ENCODE assay signal across 1 cellular context in the genomic region with DNA sequence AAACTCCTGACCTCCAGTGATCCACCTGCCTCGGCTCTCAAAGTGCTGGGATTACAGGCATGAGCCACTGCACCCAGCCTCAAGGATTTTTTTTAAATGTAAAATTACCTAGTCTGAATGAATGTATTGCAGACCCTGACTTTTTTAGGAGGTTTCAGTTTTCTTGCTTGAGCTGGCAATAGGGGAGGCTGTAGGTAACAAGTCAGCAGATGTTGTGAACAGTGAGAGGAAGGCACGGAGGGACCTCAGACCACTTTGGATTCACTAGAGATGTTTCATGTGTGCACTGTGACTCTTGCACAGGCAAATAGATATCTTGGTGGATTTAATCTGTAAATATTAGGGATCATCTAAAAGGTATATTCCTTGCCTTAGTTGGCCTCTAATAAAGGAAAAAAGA.
TF ChIP-seq lines count a peak whose summit lies in the region.

No MANE protein-coding gene starts in this region.

TF ChIP-seq in GM12878, 131 proteins besides CTCF, POLR2A, EP300 and RAD21:
- TF ChIP-seq RCOR1 (conservative IDR thresholded peaks at IDR 0.05; ENCODE audit: low read depth, low read length) (no peak), RUNX3 (IDR thresholded peaks at IDR 0.05; ENCODE audit: low read length) (no peak), CBX3 (IDR thresholded peaks at IDR 0.05; ENCODE audit: borderline replicate concordance, low read depth) (no peak), RFX5 (IDR thresholded peaks at IDR 0.05; ENCODE audit: low read depth, low read length) (no peak), HDAC6 (IDR thresholded peaks at IDR 0.05; ENCODE audit: unreplicated experiment) (no peak), SUZ12 (IDR thresholded peaks at IDR 0.05; ENCODE audit: unreplicated experiment) (no peak), STAT1 (conservative IDR thresholded peaks at IDR 0.05) (no peak)
- TF ChIP-seq, protein P1, sequence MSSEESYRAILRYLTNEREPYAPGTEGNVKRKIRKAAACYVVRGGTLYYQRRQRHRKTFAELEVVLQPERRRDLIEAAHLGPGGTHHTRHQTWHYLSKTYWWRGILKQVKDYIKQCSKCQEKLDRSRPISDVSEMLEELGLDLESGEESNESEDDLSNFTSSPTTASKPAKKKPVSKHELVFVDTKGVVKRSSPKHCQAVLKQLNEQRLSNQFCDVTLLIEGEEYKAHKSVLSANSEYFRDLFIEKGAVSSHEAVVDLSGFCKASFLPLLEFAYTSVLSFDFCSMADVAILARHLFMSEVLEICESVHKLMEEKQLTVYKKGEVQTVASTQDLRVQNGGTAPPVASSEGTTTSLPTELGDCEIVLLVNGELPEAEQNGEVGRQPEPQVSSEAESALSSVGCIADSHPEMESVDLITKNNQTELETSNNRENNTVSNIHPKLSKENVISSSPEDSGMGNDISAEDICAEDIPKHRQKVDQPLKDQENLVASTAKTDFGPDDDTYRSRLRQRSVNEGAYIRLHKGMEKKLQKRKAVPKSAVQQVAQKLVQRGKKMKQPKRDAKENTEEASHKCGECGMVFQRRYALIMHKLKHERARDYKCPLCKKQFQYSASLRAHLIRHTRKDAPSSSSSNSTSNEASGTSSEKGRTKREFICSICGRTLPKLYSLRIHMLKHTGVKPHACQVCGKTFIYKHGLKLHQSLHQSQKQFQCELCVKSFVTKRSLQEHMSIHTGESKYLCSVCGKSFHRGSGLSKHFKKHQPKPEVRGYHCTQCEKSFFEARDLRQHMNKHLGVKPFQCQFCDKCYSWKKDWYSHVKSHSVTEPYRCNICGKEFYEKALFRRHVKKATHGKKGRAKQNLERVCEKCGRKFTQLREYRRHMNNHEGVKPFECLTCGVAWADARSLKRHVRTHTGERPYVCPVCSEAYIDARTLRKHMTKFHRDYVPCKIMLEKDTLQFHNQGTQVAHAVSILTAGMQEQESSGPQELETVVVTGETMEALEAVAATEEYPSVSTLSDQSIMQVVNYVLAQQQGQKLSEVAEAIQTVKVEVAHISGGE (CRISPR knock-in tag; IDR thresholded peaks at IDR 0.05), result no peak
- TF ChIP-seq, protein P2, sequence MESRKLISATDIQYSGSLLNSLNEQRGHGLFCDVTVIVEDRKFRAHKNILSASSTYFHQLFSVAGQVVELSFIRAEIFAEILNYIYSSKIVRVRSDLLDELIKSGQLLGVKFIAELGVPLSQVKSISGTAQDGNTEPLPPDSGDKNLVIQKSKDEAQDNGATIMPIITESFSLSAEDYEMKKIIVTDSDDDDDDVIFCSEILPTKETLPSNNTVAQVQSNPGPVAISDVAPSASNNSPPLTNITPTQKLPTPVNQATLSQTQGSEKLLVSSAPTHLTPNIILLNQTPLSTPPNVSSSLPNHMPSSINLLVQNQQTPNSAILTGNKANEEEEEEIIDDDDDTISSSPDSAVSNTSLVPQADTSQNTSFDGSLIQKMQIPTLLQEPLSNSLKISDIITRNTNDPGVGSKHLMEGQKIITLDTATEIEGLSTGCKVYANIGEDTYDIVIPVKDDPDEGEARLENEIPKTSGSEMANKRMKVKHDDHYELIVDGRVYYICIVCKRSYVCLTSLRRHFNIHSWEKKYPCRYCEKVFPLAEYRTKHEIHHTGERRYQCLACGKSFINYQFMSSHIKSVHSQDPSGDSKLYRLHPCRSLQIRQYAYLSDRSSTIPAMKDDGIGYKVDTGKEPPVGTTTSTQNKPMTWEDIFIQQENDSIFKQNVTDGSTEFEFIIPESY (IDR thresholded peaks at IDR 0.05), result no peak
